In the genomic region with DNA sequence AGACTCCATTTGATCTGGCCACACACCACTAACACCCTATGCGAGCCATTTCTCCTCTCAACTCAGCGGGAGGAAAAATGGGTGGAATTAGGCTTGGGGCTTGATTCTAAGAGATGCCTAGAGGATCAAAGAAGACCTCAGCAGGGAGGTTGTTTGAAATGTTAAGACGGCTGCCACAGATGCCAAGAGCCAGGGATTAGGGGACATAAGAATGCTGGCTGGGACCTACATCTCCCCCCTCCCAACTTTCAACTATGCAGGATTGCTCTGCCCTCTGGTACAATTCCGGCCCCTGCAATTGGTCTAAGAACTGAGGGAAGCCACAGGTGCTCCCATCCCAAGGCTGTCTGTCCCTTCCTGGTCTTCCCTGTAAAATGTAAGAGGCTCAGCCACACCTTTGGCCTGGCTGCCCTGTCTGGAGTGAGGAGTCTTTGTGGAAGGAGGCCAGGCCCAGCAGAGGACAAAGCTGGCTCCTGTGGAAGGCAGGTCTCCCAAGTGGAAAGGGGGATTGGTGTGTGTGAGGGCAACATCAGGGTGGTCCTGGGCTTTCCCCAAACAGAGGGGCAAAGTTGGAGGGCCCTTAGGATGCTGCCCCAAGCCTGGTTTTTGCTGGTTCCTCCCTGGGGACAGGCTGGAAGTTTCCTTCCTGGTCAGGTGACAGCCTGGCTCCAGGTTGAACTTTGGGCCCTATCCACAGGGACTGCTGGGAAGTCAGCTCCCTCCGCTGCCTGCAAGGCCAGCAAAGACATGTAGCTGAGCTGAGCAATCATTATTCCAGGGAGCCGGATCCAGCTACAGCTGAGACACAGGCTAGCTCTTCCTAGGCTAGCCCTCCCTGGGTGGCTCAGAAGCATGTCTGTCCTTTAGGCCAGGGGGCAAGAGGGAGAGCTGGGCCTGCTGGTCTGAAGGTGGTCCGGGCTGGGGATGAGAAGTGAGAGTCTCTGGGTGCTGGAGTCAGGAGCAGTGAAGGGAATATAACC, we compare ENCODE assay signal across 17 cellular contexts. TPM values are rescaled to one million over a fixed set of nuclear protein-coding genes. Genes with fewer than 3 reads are reported as not detected.
DNase-seq lines count a peak whose midpoint lies in the region; ATAC-seq and TF ChIP-seq lines count a peak whose summit lies in the region.
"Had no signal": no experiment of that assay in that cellular context is flagged by ENCODE, and none has a peak within 500 bp of the region (broad histone marks: within the 10 kb centered on the region; RNA-seq: fewer than 3 reads in every experiment).

No MANE protein-coding gene starts in this region.

- no peaks in the 10 kb centered on the region for H3K27me3 ChIP-seq in body of pancreas
- H3K27me3 ChIP-seq in osteoblast (ENCODE audit: insufficient read depth, low read length) = no peaks in the 10 kb centered on the region
- no peaks in the 10 kb centered on the region for H3K27me3 ChIP-seq in gastrocnemius medialis
- H3K27me3 ChIP-seq: BE2C, SJSA1 had no signal

- H3K9me3 ChIP-seq in HEK293 (ENCODE audit: control insufficient read depth, insufficient read depth, low read depth, low read length) (no peaks in the 10 kb centered on the region), body of pancreas (no peaks in the 10 kb centered on the region), osteoblast (ENCODE audit: low read depth, low read length) (no peaks in the 10 kb centered on the region), gastrocnemius medialis (no peaks in the 10 kb centered on the region)
- H3K9me3 ChIP-seq: BE2C, prostate gland, SJSA1, thoracic aorta had no signal

- TF ChIP-seq CTCF in HEK293 (tag by site-specific recombination; IDR thresholded peaks at IDR 0.05) (no peak), body of pancreas (IDR thresholded peaks at IDR 0.05) (peak in 1 of 7 experiments; percentile 6), osteoblast (IDR thresholded peaks at IDR 0.05; ENCODE audit: extremely low read depth, low read depth, low read length) (no peak), gastrocnemius medialis (IDR thresholded peaks at IDR 0.05 in 4 of 5, conservative IDR thresholded peaks at IDR 0.05 in 1 of 5) (no peak)

- H3K4me2 ChIP-seq in osteoblast (ENCODE audit: insufficient read depth, low read length) = no peak overlapping the region

- no peaks in the 10 kb centered on the region for H3K4me1 ChIP-seq in HEK293 (ENCODE audit: control insufficient read depth, insufficient read depth, low read length)
- H3K4me1 ChIP-seq in body of pancreas = peaks cover 28% of the 10 kb centered on the region
- H3K4me1 ChIP-seq in osteoblast (ENCODE audit: insufficient read depth, low read length) = peaks cover 5% of the 10 kb centered on the region
- H3K4me1 ChIP-seq in gastrocnemius medialis = peaks cover 6 to 7% of the 10 kb centered on the region in 2 donors
- H3K4me1 ChIP-seq: BE2C, prostate gland had no signal

- in situ Hi-C loops in gastrocnemius medialis (cut with MboI; ENCODE audit: low sequenced_read_pairs in 4 of 4) = no loop called here

- H4K20me1 ChIP-seq in osteoblast (ENCODE audit: insufficient read depth, low read length) = no peaks in the 10 kb centered on the region

- TF ChIP-seq POLR2A in body of pancreas (IDR thresholded peaks at IDR 0.05) (peak in 2 of 3 donors; percentile 42 to 46), gastrocnemius medialis (IDR thresholded peaks at IDR 0.05) (no peak)

- intact Hi-C loops in body of pancreas (cut with DNase I) = no loop called here
- intact Hi-C loops in gastrocnemius medialis (cut with DNase I; ENCODE audit: low total_unique reads) = no loop called here

- DNase-seq in body of pancreas = peak; percentile 76 to 86 (median 84)
- DNase-seq in iPS-NIHi7 (ENCODE audit: extremely low spot score) = peak; percentile 77
- peak; percentile 54 for DNase-seq in osteoblast (ENCODE audit: insufficient read length, low spot score, missing footprints)
- no peak for DNase-seq in NCI-H1417 (lab: John Stamatoyannopoulos, UW)
- no peak for DNase-seq in gastrocnemius medialis
- DNase-seq: activated CD4-positive, alpha-beta T cell treated with anti-CD3 and anti-CD28 coated beads, Interleukin-2, amount 10 ng/mL, durations not matched to agents 7 days and 5 days; activated T-cell treated with anti-CD3 and anti-CD28 coated beads, Interleukin-2, amount 50 U/mL, for 1 hour; BE2C; DMS79 treated with DMSO at 0.1 percent for 48 hours; erythroblast; NCI-H1092 treated with DMSO at 0.1 percent for 48 hours had no signal

- H3K36me3 ChIP-seq in HEK293 (ENCODE audit: control insufficient read depth in 2 of 2, insufficient read depth in 1 of 2, low read length in 2 of 2) = no peaks in the 10 kb centered on the region
- H3K36me3 ChIP-seq in body of pancreas (replicated peaks in 1 of 2; ENCODE audit: insufficient read depth in 1 of 2, low read depth in 2 of 2) = no peaks in the 10 kb centered on the region
- H3K36me3 ChIP-seq in osteoblast (ENCODE audit: insufficient read depth, low read length) = no peaks in the 10 kb centered on the region
- H3K36me3 ChIP-seq in gastrocnemius medialis = no peaks in the 10 kb centered on the region
- H3K36me3 ChIP-seq: BE2C, prostate gland, thoracic aorta had no signal

- POLR2A ChIA-PET in HEK293 (lab: Yijun Ruan, JAX) = no interaction called here

- H3K27ac ChIP-seq in HEK293 (ENCODE audit: extremely low read depth, low read depth, low read length) = no peak overlapping the region
- H3K27ac ChIP-seq in body of pancreas = peak overlapping the region; percentile 42 to 79 (median 60)
- H3K27ac ChIP-seq in osteoblast (ENCODE audit: low read depth, low read length) = no peak overlapping the region
- H3K27ac ChIP-seq in gastrocnemius medialis = no peak overlapping the region
- H3K27ac ChIP-seq: prostate gland, SJSA1, thoracic aorta had no signal

- H3K4me3 ChIP-seq in HEK293 (ENCODE audit: low read depth, low read length) (no peak overlapping the region), body of pancreas (no peak overlapping the region), osteoblast (ENCODE audit: insufficient read depth, low read length) (no peak overlapping the region), gastrocnemius medialis (no peak overlapping the region)
- H3K4me3 ChIP-seq: prostate gland, SJSA1, thoracic aorta had no signal

- H3K79me2 ChIP-seq in osteoblast (ENCODE audit: insufficient read depth, low read length) = no peaks in the 10 kb centered on the region

- no peak overlapping the region for H2AFZ ChIP-seq in osteoblast (ENCODE audit: low read length)

- ATAC-seq in body of pancreas (peak; percentile 79), HG02852 (IDR thresholded peaks at IDR 0.05; ENCODE audit: unreplicated experiment) (no peak), gastrocnemius medialis (no peak), GM18870 (IDR thresholded peaks at IDR 0.05; ENCODE audit: unreplicated experiment) (no peak)

- WGBS in body of pancreas, 2 donors = 66 to 81% methylated on average over 6 to 7 of the region's 7 CpGs

- CTCF ChIA-PET in HEK293 (lab: Yijun Ruan, JAX) = interaction anchor here (2.0 kb wide), 1 partner anchor 25 kb away, joined by 12 read pairs; no protein-coding TSS in a partner anchor

TF ChIP-seq in HEK293, 187 proteins besides CTCF, POLR2A, EP300 and RAD21 (continues in another document):
- TF ChIP-seq ZNF121 (tag by site-specific recombination; IDR thresholded peaks at IDR 0.05) = no peak
- no peak for TF ChIP-seq HOXA7 (CRISPR knock-in tag; IDR thresholded peaks at IDR 0.05; ENCODE audit: borderline replicate concordance)
- no peak for TF ChIP-seq ZNF24 (tag by site-specific recombination; IDR thresholded peaks at IDR 0.05)
- TF ChIP-seq, protein P1, sequence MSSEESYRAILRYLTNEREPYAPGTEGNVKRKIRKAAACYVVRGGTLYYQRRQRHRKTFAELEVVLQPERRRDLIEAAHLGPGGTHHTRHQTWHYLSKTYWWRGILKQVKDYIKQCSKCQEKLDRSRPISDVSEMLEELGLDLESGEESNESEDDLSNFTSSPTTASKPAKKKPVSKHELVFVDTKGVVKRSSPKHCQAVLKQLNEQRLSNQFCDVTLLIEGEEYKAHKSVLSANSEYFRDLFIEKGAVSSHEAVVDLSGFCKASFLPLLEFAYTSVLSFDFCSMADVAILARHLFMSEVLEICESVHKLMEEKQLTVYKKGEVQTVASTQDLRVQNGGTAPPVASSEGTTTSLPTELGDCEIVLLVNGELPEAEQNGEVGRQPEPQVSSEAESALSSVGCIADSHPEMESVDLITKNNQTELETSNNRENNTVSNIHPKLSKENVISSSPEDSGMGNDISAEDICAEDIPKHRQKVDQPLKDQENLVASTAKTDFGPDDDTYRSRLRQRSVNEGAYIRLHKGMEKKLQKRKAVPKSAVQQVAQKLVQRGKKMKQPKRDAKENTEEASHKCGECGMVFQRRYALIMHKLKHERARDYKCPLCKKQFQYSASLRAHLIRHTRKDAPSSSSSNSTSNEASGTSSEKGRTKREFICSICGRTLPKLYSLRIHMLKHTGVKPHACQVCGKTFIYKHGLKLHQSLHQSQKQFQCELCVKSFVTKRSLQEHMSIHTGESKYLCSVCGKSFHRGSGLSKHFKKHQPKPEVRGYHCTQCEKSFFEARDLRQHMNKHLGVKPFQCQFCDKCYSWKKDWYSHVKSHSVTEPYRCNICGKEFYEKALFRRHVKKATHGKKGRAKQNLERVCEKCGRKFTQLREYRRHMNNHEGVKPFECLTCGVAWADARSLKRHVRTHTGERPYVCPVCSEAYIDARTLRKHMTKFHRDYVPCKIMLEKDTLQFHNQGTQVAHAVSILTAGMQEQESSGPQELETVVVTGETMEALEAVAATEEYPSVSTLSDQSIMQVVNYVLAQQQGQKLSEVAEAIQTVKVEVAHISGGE (tag by site-specific recombination; conservative IDR thresholded peaks at IDR 0.05; ENCODE audit: low read depth) = no peak
- TF ChIP-seq ZNF837 (tag by site-specific recombination; IDR thresholded peaks at IDR 0.05) = no peak
- 0 out of 2 replicates have a peak, but pooled peaks have one; percentile 75 for TF ChIP-seq ZNF223 (tag by site-specific recombination; IDR thresholded peaks at IDR 0.05)
- no peak for TF ChIP-seq ZNF664 (tag by site-specific recombination; IDR thresholded peaks at IDR 0.05)
- TF ChIP-seq SCRT2 (tag by site-specific recombination; IDR thresholded peaks at IDR 0.05) = peak; percentile 86

RNA-seq across cellular contexts. Expression of a gene that starts 34.5 kb away (rescaled TPM):
- total RNA-seq in body of pancreas = 1 to 10 TPM; 2.3 to 4.9 TPM
- 129 and 139 TPM in 2 replicates for total RNA-seq in osteoblast
- total RNA-seq in gastrocnemius medialis = 100 to 1,000 TPM in 3 of 4 donors, 10 to 100 TPM in 1; 68.3 to 252 (median 158) TPM
- total RNA-seq: activated CD4-positive, alpha-beta T cell treated with anti-CD3 and anti-CD28 coated beads, Interleukin-2, amount 10 ng/mL, durations not matched to agents 7 days and 5 days had no signal

Comparison
In these comparisons a context has a peak if more than half of its experiments do, and no peak if none do; other contexts are left out.
1. H3K27ac ChIP-seq: peak in body of pancreas (4 of 4); none in HEK293 (single experiment), osteoblast (single experiment) and gastrocnemius medialis (0 of 4).
2. DNase-seq: peak in body of pancreas (4 of 4), iPS-NIHi7 (single experiment) and osteoblast (single experiment); none in NCI-H1417 (0 of 3) and gastrocnemius medialis (0 of 2).
3. POLR2A ChIP-seq: peak in body of pancreas (2 of 3); none in gastrocnemius medialis (0 of 2).
4. RNA of a gene that starts 34.5 kb away (total RNA-seq): 68.3 to 252 TPM in gastrocnemius medialis and 129 to 139 TPM in osteoblast; 2.3 to 4.9 TPM in body of pancreas; every median in the first group is over 10 times any median in the second.